In the genomic region with DNA sequence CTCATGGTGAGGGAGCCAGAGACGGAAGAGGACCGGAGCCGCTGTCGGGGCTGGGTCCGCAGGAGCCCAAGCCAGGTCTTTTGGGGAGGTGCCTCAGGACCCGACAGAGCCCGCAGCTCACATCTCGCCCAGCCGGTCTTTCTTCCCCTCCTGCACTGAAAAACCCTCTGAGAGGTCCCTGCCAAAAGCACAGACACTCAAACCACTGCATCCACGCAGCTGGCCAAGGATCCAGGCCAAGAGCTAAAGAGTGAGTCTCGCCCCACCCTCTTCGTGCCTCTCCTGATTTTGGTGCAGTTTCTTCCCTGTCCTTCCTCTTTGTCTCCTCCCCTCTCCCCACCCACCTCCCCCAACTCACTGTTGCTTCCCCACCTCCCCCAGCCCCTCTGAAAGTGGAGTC, we compare ENCODE assay signal across 9 cellular contexts.
"Had no signal": no experiment of that assay in that cellular context is flagged by ENCODE, and none has a peak within 500 bp of the region (broad histone marks: within the 10 kb centered on the region; RNA-seq: fewer than 3 reads in every experiment).

No MANE protein-coding gene starts in this region.

- H3K36me3 ChIP-seq: ovary, stomach, thoracic aorta had no signal

- H3K27me3 ChIP-seq: ovary had no signal

- H3K27ac ChIP-seq: ovary, stomach, thoracic aorta had no signal

- H3K4me3 ChIP-seq: ovary, stomach, thoracic aorta had no signal

- H3K9me3 ChIP-seq: ovary, stomach, thoracic aorta had no signal

- DNase-seq: activated CD4-positive, alpha-beta memory T cell treated with anti-CD3 and anti-CD28 coated beads, Interleukin-2, amount 10 ng/mL, durations not matched to agents 7 days and 5 days; activated CD4-positive, alpha-beta T cell treated with anti-CD3 and anti-CD28 coated beads for 4 hours; activated effector memory CD4-positive, alpha-beta T cell treated with Interleukin-2 at 50 U/mL for 16 hours; activated naive CD4-positive, alpha-beta T cell treated with anti-CD3 and anti-CD28 coated beads, Interleukin-2, amount 50 U/mL, for 16 hours; activated T-cell treated with anti-CD3 and anti-CD28 coated beads, Interleukin-2, amount 50 U/mL, for 24 hours; stimulated activated CD4-positive, alpha-beta T cell treated with anti-CD3 and anti-CD28 coated beads, Interleukin-1b, Interleukin-23, amount 100 ng/mL, for 48 hours; stomach had no signal
